8 cellular contexts compared by ENCODE assay signal in the genomic region with DNA sequence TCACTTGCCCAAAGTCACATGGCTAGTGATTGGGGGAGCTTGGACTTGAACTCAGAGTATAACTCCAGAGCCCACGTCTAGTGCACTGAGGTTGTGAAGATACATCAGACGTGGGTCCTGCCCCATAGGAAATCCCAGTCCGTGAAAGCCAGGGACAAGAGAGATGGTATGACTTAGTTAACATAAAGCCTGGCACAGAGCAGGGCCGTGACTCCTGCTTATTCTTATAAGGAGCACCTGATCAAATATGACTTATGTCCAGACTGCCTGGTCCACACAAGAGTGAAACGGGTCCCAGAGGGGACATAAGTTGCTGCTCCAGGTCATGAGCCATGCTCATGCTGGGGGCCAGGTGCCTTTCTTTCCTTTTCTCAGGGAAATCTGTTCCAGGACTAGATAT.
"Had no signal": no experiment of that assay in that cellular context is flagged by ENCODE, and none has a peak within 500 bp of the region (broad histone marks: within the 10 kb centered on the region; RNA-seq: fewer than 3 reads in every experiment).

No MANE protein-coding gene starts in this region.

- H3K4me3 Mint-ChIP-seq: HFFc6 had no signal

- H3K9me3 Mint-ChIP-seq: HFFc6 had no signal

- H3K27ac Mint-ChIP-seq: HFFc6 had no signal

- DNase-seq: GM23248, GOT3, H7, HFFc6 had no signal

- H3K27ac ChIP-seq: GM23248, HL-60 had no signal

- H3K9ac ChIP-seq: GM23248 had no signal

- H3K4me1 ChIP-seq: HAP-1 had no signal

- ATAC-seq: HCT116, HepG2 had no signal

- H3K4me3 ChIP-seq: GM23248, HAP-1 had no signal

- H3K36me3 ChIP-seq: HAP-1 had no signal

- H2AFZ ChIP-seq: GM23248 had no signal

- H3K9me3 ChIP-seq: HAP-1 had no signal
